Comparison of ENCODE assay signal across 21 cellular contexts in genomic region chr2:236238756-236239155, GRCh38. TPM values are rescaled to one million over a fixed set of nuclear protein-coding genes. Genes with fewer than 3 reads are reported as not detected.
DNase-seq lines count a peak whose midpoint lies in the region; ATAC-seq and TF ChIP-seq lines count a peak whose summit lies in the region.
"Had no signal": no experiment of that assay in that cellular context is flagged by ENCODE, and none has a peak within 500 bp of the region (broad histone marks: within the 10 kb centered on the region; RNA-seq: fewer than 3 reads in every experiment).

No MANE protein-coding gene starts in this region.

- peak; percentile 50 for DNase-seq in H7
- DNase-seq in endodermal cell, result peak; percentile 63
- DNase-seq in osteocyte (ENCODE audit: extremely low spot score, unreplicated experiment), result peak; percentile 73
- peak; percentile 39 for DNase-seq in ureter (ENCODE audit: low spot score)
- no peak for DNase-seq in osteoblast (ENCODE audit: insufficient read length, low spot score, missing footprints)
- DNase-seq in middle frontal gyrus (ENCODE audit: extremely low spot score, low spot score), result no peak
- DNase-seq: DMS79, MV-4-11, NCI-H1417 treated with DMSO at 0.1 percent for 48 hours, NCI-H187 treated with DMSO at 0.1 percent for 48 hours, NCI-H2227 treated with DMSO at 0.1 percent for 48 hours, NCI-H510A treated with DMSO at 0.1 percent for 48 hours, NCI-H774, SHP77 had no signal

- no peak overlapping the region for H3K4me2 ChIP-seq in osteoblast (ENCODE audit: insufficient read depth, low read length)
- H3K4me2 ChIP-seq: KMS-11 had no signal

- H3K9me3 Mint-ChIP-seq in endodermal cell (no peaks in the 10 kb centered on the region), osteocyte (ENCODE audit: unreplicated experiment) (peaks cover 7% of the 10 kb centered on the region)

- H3K9me3 ChIP-seq in endodermal cell (ENCODE audit: control insufficient read depth, low read length) (no peaks in the 10 kb centered on the region), osteoblast (ENCODE audit: low read depth, low read length) (no peaks in the 10 kb centered on the region)
- H3K9me3 ChIP-seq: HAP-1 had no signal

- no peak for TF ChIP-seq POLR2A in GM18505 (IDR thresholded peaks at IDR 0.05; ENCODE audit: borderline replicate concordance, extremely low read depth, insufficient read depth, insufficient read length)

- peaks cover 10% of the 10 kb centered on the region for H3K4me1 Mint-ChIP-seq in endodermal cell
- H3K4me1 Mint-ChIP-seq in osteocyte (ENCODE audit: unreplicated experiment), result peaks cover 15% of the 10 kb centered on the region
- H3K4me1 Mint-ChIP-seq: CD14-positive monocyte had no signal

- H3K36me3 ChIP-seq in H7 (replicated peaks; ENCODE audit: control insufficient read depth, insufficient read depth, low read length) (no peaks in the 10 kb centered on the region), endodermal cell (ENCODE audit: control insufficient read depth, insufficient read depth, low read length) (no peaks in the 10 kb centered on the region), osteoblast (ENCODE audit: insufficient read depth, low read length) (no peaks in the 10 kb centered on the region)
- H3K36me3 ChIP-seq: HAP-1 had no signal

- peaks cover 80% of the 10 kb centered on the region for H3K27me3 Mint-ChIP-seq in endodermal cell (ENCODE audit: insufficient read depth)
- H3K27me3 Mint-ChIP-seq in osteocyte (ENCODE audit: unreplicated experiment), result peaks cover 13% of the 10 kb centered on the region

- no peak for ATAC-seq in GM18505 (IDR thresholded peaks at IDR 0.05; ENCODE audit: unreplicated experiment)

- no peaks in the 10 kb centered on the region for H3K79me2 ChIP-seq in osteoblast (ENCODE audit: insufficient read depth, low read length)

- no peaks in the 10 kb centered on the region for H3K36me3 Mint-ChIP-seq in endodermal cell (ENCODE audit: low read depth)
- H3K36me3 Mint-ChIP-seq in osteocyte (ENCODE audit: unreplicated experiment), result peaks cover 10% of the 10 kb centered on the region
- H3K36me3 Mint-ChIP-seq: CD14-positive monocyte had no signal

- H2AFZ ChIP-seq in osteoblast (ENCODE audit: low read length), result no peak overlapping the region

- no peak overlapping the region for H3K4me3 ChIP-seq in H7 (ENCODE audit: insufficient read depth, low read depth, low read length)
- no peak overlapping the region for H3K4me3 ChIP-seq in endodermal cell (ENCODE audit: low read length)
- H3K4me3 ChIP-seq in osteoblast (ENCODE audit: insufficient read depth, low read length), result no peak overlapping the region
- H3K4me3 ChIP-seq: HAP-1 had no signal

- H3K9ac ChIP-seq in endodermal cell (ENCODE audit: extremely low read depth, low read length, poor library complexity, severe bottlenecking), result no peak overlapping the region
- H3K9ac ChIP-seq: KMS-11 had no signal

- H3K4me1 ChIP-seq in endodermal cell (ENCODE audit: control insufficient read depth, insufficient read depth, low read length) (no peaks in the 10 kb centered on the region), osteoblast (ENCODE audit: insufficient read depth, low read length) (no peaks in the 10 kb centered on the region)
- H3K4me1 ChIP-seq: HAP-1 had no signal

- H3K27me3 ChIP-seq in H7 (ENCODE audit: control insufficient read depth, insufficient read depth, low read length) (peaks cover 33% of the 10 kb centered on the region), endodermal cell (ENCODE audit: control insufficient read depth, insufficient read depth, low read length, poor library complexity, severe bottlenecking) (peaks cover 72% of the 10 kb centered on the region), osteoblast (ENCODE audit: insufficient read depth, low read length) (peaks cover 50% of the 10 kb centered on the region)

- H3K27ac ChIP-seq in endodermal cell (ENCODE audit: low read depth, low read length) (no peak overlapping the region), osteoblast (ENCODE audit: low read depth, low read length) (no peak overlapping the region)
- H3K27ac ChIP-seq: KMS-11 had no signal

- H3K27ac Mint-ChIP-seq in endodermal cell, result no peak overlapping the region
- no peak overlapping the region for H3K27ac Mint-ChIP-seq in osteocyte (ENCODE audit: unreplicated experiment)
- H3K27ac Mint-ChIP-seq: CD14-positive monocyte had no signal

- H3K4me3 Mint-ChIP-seq in endodermal cell, result no peak overlapping the region
- H3K4me3 Mint-ChIP-seq in osteocyte (ENCODE audit: unreplicated experiment), result no peak overlapping the region

- TF ChIP-seq CTCF in endodermal cell (conservative IDR thresholded peaks at IDR 0.05) (no peak), osteocyte (IDR thresholded peaks at IDR 0.05) (no peak), osteoblast (IDR thresholded peaks at IDR 0.05; ENCODE audit: extremely low read depth, low read depth, low read length) (no peak)

- H4K20me1 ChIP-seq in osteoblast (ENCODE audit: insufficient read depth, low read length), result no peaks in the 10 kb centered on the region

- 70% methylated on average over 2 to 6 of the region's 6 CpGs for WGBS in endodermal cell (ENCODE audit: insufficient coverage in 1 of 2, insufficient read length in 1 of 2), 2 experiments

RNA-seq across cellular contexts. Expression of gene ASB18, which starts 25.4 kb away (rescaled TPM):
- total RNA-seq in H7 (2014; rRNA removed; shearing (Covaris generic)), result not detected in 2 replicates
- total RNA-seq in endodermal cell, result not detected
- not detected for polyA plus RNA-seq in endodermal cell (2013, experiment 1 of 2)
- not detected for polyA plus RNA-seq in endodermal cell (2013, experiment 2 of 2)
- total RNA-seq in osteocyte, result not detected in 2 replicates
- total RNA-seq in ureter, result not detected
- total RNA-seq in osteoblast, result under 0.01 TPM in 1 of 2 replicates, not detected in the other
- total RNA-seq: HT1080, OCI-LY7 had no signal
- polyA plus RNA-seq: AG04450, CD14-positive monocyte had no signal

Comparison
In these comparisons a context has a peak if more than half of its experiments do, and no peak if none do; other contexts are left out.
1. DNase-seq: peak in H7 (single experiment), endodermal cell (single experiment), osteocyte (single experiment) and ureter (single experiment); none in osteoblast (single experiment) and middle frontal gyrus (single experiment).